Comparison of ENCODE assay signal across 8 cellular contexts in the genomic region with DNA sequence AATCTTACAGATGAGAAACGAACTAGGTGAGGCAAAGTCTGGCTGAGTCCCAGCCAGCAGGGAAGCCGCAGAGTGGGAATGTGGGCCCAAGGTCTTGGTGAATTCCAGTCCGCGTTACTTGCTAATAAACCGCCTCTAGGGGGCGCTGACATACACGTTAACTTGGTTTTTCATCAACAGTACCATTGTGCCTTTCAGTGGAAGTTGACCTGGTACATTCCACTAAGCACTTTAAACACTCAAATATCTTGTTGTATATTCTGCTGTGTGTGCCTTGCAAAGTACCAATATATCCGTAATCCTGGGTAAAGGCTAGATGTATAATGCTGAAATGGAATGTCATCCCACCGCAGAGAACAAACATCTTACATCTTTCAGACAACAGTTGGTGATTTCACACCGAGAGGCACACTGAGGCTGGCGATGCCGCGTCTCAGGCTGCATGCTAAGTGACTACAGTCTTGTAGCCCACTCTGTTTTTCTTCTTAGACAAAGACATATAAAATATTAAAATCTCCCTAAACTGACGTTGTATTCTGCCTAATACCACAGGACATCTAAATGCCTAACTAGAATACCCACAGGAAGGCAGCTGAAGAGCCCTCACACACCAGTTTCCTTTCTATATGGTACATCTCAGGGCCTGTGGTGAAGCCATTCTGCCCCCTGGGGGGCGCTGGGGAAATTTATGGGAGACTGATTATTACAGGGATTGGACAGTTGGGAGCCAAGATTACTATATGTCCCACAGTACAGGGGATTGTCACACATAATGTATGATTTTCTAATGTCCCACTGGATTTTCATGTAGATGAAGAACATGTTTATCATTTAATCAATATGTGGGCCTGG. TPM values are rescaled to one million over a fixed set of nuclear protein-coding genes. Genes with fewer than 3 reads are reported as not detected.
DNase-seq lines count a peak whose midpoint lies in the region; ATAC-seq and TF ChIP-seq lines count a peak whose summit lies in the region.

No MANE protein-coding gene starts in this region.

- H3K4me3 Mint-ChIP-seq in T-helper 2 cell treated with Interferon-gamma antibody and Interleukin-4, amounts not matched to agents 5 μg/mL and 100 μg/mL, for 36 hours, result no peak overlapping the region

- peaks cover 5% of the 10 kb centered on the region for H3K4me1 ChIP-seq in hepatocyte (ENCODE audit: insufficient read depth)

- H3K9me2 ChIP-seq in hepatocyte (replicated peaks; ENCODE audit: insufficient read depth), result no peaks in the 10 kb centered on the region

- ATAC-seq in GM19455 (IDR thresholded peaks at IDR 0.05; ENCODE audit: unreplicated experiment) (peak; percentile 67), GM19397 (IDR thresholded peaks at IDR 0.05; ENCODE audit: unreplicated experiment) (no peak)

- H3K27ac ChIP-seq in hepatocyte, result no peak overlapping the region

- WGBS in hepatocyte (ENCODE audit: low lambda C conversion rate, missing lambda C conversion rate), result 52% methylated on average over 15 of the region's 15 CpGs

- no peaks in the 10 kb centered on the region for H3K9me3 Mint-ChIP-seq in T-helper 2 cell treated with Interferon-gamma antibody and Interleukin-4, amounts not matched to agents 5 μg/mL and 100 μg/mL, for 36 hours

- POLR2A ChIA-PET in BJ (lab: Charles Lee), result no interaction called here

- CTCF ChIA-PET in BJ (lab: Yijun Ruan, JAX), result interaction anchor here (0.5 to 11.2 kb wide), 19 partner anchors 9 to 293 kb away, joined by 3 to 157 read pairs (median 3); partner anchors contain the start of genes COG2 and FAM89A

- H3K27me3 ChIP-seq in BJ (ENCODE audit: control insufficient read depth, insufficient read depth, low read length), result no peaks in the 10 kb centered on the region
- H3K27me3 ChIP-seq in hepatocyte, result no peaks in the 10 kb centered on the region

- no peaks in the 10 kb centered on the region for H4K20me1 ChIP-seq in hepatocyte (ENCODE audit: insufficient read depth, poor library complexity, severe bottlenecking)

- H3K4me3 ChIP-seq in BJ (ENCODE audit: low read depth, low read length) (no peak overlapping the region), hepatocyte (no peak overlapping the region), skeletal muscle cell (ENCODE audit: low read depth, low read length) (no peak overlapping the region)

- H3K4me2 ChIP-seq in hepatocyte, result no peak overlapping the region

- H3K36me3 ChIP-seq in BJ (ENCODE audit: control insufficient read depth, insufficient read depth, low read length) (no peaks in the 10 kb centered on the region), hepatocyte (replicated peaks; ENCODE audit: insufficient read depth, low read depth) (no peaks in the 10 kb centered on the region)

- no peaks in the 10 kb centered on the region for H3K4me1 Mint-ChIP-seq in T-helper 2 cell treated with Interferon-gamma antibody and Interleukin-4, amounts not matched to agents 5 μg/mL and 100 μg/mL, for 36 hours (ENCODE audit: low read depth)

- no peak overlapping the region for H2AFZ ChIP-seq in hepatocyte

- no peaks in the 10 kb centered on the region for H3K27me3 Mint-ChIP-seq in T-helper 2 cell treated with Interferon-gamma antibody and Interleukin-4, amounts not matched to agents 5 μg/mL and 100 μg/mL, for 36 hours (ENCODE audit: low read depth)

- H3K9me3 ChIP-seq in hepatocyte (ENCODE audit: low read depth), result no peaks in the 10 kb centered on the region

- no peak for DNase-seq in BJ (ENCODE audit: low read depth)
- peak; percentile 58 for DNase-seq in NCI-H1092 treated with DMSO at 0.1 percent for 48 hours (lab: John Stamatoyannopoulos, UW)
- DNase-seq in T-helper 2 cell treated with Interferon-gamma antibody and Interleukin-4, amounts not matched to agents 5 μg/mL and 100 μg/mL, for 36 hours (ENCODE audit: low spot score), result peak; percentile 54
- peak in 52 of 58 donors; percentile 5 to 81 (median 41) for DNase-seq in anterior cingulate cortex (lab: John Stamatoyannopoulos, UW)
- DNase-seq in hepatocyte (ENCODE audit: low spot score), result peak; percentile 92
- peak; percentile 14 for DNase-seq in skeletal muscle cell (ENCODE audit: low read depth)

- H3K79me2 ChIP-seq in hepatocyte, result no peaks in the 10 kb centered on the region

- peaks cover 37% of the 10 kb centered on the region for H3K36me3 Mint-ChIP-seq in T-helper 2 cell treated with Interferon-gamma antibody and Interleukin-4, amounts not matched to agents 5 μg/mL and 100 μg/mL, for 36 hours (ENCODE audit: low read depth)

- H3K27ac Mint-ChIP-seq in T-helper 2 cell treated with Interferon-gamma antibody and Interleukin-4, amounts not matched to agents 5 μg/mL and 100 μg/mL, for 36 hours, result no peak overlapping the region

- peak; percentile 80 for TF ChIP-seq CTCF in BJ (IDR thresholded peaks at IDR 0.05; ENCODE audit: insufficient read depth, low read depth, low read length)
- TF ChIP-seq CTCF in hepatocyte (IDR thresholded peaks at IDR 0.05; ENCODE audit: poor library complexity), result peak; percentile 71

RNA-seq across cellular contexts. Expression of gene C1orf198, which starts 49.2 kb away (rescaled TPM):
- polyA plus RNA-seq in BJ (2011; rRNA removed) (186 and 195 TPM in 2 replicates), hepatocyte (41.4 and 50.1 TPM in 2 replicates)
- 174 and 209 TPM in 2 replicates for polyA minus RNA-seq in BJ (2011; rRNA and poly(A)+ RNA removed)
- total RNA-seq in hepatocyte, result 54.1 and 56.9 TPM in 2 replicates
